9 cellular contexts compared by ENCODE assay signal in genomic region chr5:136030956-136031611, GRCh38. TPM values are rescaled to one million over a fixed set of nuclear protein-coding genes. Genes with fewer than 3 reads are reported as not detected.
DNase-seq lines count a peak whose midpoint lies in the region; ATAC-seq and TF ChIP-seq lines count a peak whose summit lies in the region.
"Had no signal": no experiment of that assay in that cellular context is flagged by ENCODE, and none has a peak within 500 bp of the region (broad histone marks: within the 10 kb centered on the region; RNA-seq: fewer than 3 reads in every experiment).

No MANE protein-coding gene starts in this region.

- H3K9me3 ChIP-seq in gastroesophageal sphincter, result no peaks in the 10 kb centered on the region

- 58 to 100% methylated on average over 1 to 7 of the region's 8 CpGs for WGBS in gastroesophageal sphincter (ENCODE audit: low coverage in 1 of 2), 2 donors

- no peak for TF ChIP-seq POLR2A in gastroesophageal sphincter (IDR thresholded peaks at IDR 0.05)

- peaks cover 0 to 14% of the 10 kb centered on the region in 2 donors for H3K36me3 ChIP-seq in gastroesophageal sphincter

- H3K4me3 ChIP-seq in cardiac fibroblast (replicated peaks in 1 of 2; ENCODE audit: low read depth in 2 of 2, low read length in 2 of 2) (peak overlapping the region; percentile 18 to 80), skeletal muscle cell (ENCODE audit: low read depth, low read length) (peak overlapping the region; percentile 72), gastroesophageal sphincter (peak overlapping the region in 1 of 2 donors; percentile 60)

- peak; percentile 62 for ATAC-seq in GM19025 (IDR thresholded peaks at IDR 0.05; ENCODE audit: low read depth, unreplicated experiment)
- ATAC-seq in HG03066 (IDR thresholded peaks at IDR 0.05; ENCODE audit: low read depth, unreplicated experiment), result peak; percentile 63
- no peak for ATAC-seq in gastroesophageal sphincter

- H3K27me3 ChIP-seq in gastroesophageal sphincter, result no peaks in the 10 kb centered on the region

- peaks cover 0 to 72% (median 15%) of the 10 kb centered on the region in 3 donors for H3K4me1 ChIP-seq in gastroesophageal sphincter

- DNase-seq in cardiac fibroblast (ENCODE audit: low read depth in 2 of 2) (no peak), skeletal muscle cell (ENCODE audit: low read depth) (no peak), NCI-H2227 (lab: John Stamatoyannopoulos, UW; ENCODE audit: unreplicated experiment) (no peak), retina (no peak)
- no peak for DNase-seq in activated naive CD4-positive, alpha-beta T cell treated with Interleukin-2 at 50 U/mL for 16 hours
- DNase-seq: NCI-H510A had no signal

- TF ChIP-seq EP300 in gastroesophageal sphincter (IDR thresholded peaks at IDR 0.05), result no peak

- TF ChIP-seq CTCF in cardiac fibroblast (IDR thresholded peaks at IDR 0.05; ENCODE audit: low read depth, low read length) (no peak), gastroesophageal sphincter (IDR thresholded peaks at IDR 0.05) (no peak)

- peak overlapping the region in 2 of 4 donors; percentile 36 to 37 for H3K27ac ChIP-seq in gastroesophageal sphincter

RNA-seq across cellular contexts. Expression of gene TGFBI, which starts 2.3 kb away (rescaled TPM):
- total RNA-seq in gastroesophageal sphincter, result 100 to 1,000 TPM in 3 of 4 donors, 10 to 100 TPM in 1; 29.0 to 159 (median 112) TPM
